ENCODE assay signal across 1 cellular context in the genomic region with DNA sequence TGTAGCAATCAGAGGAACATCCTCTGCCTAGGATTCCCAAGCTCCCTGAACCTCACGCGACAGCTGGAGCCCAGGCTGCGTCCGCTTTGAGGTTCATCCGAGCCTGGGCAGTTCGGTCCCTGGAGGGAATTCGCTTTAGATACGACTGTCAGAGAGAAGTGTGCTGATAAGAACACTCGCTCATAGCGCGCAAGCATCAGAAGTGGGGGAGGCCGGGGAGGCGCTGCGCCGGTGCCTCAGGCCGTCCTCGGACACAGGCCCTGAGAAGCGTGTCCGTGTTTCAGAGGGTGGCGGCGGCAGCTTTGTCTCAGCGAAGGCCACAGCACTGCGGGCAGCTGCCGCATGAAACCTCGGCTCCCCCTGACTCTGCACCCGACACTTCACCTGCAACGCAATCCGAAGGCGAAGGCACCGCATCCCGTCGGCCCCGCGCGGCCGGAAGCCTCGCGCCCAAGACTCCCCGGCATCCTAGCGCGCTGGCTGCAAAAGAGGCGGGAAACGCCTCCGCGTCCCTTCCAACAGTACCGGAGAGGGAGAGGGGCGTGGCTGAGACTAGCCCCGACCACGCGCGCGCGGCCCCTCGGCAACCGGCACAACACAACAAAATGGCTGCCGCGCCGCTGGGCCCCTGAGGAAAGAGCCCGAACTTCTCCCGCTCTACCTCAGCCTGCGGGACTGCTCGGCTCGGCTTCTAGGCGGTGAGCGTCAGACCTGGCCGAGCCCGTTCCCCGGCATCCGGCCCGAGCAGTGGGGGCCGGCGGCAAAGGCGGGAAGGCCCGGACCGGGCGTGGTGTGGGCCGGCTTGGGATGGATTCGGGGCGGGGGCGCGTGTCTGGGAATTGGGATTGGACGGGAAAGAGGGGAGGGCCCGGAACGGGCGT.
TF ChIP-seq lines count a peak whose summit lies in the region.

A gene with protein sequence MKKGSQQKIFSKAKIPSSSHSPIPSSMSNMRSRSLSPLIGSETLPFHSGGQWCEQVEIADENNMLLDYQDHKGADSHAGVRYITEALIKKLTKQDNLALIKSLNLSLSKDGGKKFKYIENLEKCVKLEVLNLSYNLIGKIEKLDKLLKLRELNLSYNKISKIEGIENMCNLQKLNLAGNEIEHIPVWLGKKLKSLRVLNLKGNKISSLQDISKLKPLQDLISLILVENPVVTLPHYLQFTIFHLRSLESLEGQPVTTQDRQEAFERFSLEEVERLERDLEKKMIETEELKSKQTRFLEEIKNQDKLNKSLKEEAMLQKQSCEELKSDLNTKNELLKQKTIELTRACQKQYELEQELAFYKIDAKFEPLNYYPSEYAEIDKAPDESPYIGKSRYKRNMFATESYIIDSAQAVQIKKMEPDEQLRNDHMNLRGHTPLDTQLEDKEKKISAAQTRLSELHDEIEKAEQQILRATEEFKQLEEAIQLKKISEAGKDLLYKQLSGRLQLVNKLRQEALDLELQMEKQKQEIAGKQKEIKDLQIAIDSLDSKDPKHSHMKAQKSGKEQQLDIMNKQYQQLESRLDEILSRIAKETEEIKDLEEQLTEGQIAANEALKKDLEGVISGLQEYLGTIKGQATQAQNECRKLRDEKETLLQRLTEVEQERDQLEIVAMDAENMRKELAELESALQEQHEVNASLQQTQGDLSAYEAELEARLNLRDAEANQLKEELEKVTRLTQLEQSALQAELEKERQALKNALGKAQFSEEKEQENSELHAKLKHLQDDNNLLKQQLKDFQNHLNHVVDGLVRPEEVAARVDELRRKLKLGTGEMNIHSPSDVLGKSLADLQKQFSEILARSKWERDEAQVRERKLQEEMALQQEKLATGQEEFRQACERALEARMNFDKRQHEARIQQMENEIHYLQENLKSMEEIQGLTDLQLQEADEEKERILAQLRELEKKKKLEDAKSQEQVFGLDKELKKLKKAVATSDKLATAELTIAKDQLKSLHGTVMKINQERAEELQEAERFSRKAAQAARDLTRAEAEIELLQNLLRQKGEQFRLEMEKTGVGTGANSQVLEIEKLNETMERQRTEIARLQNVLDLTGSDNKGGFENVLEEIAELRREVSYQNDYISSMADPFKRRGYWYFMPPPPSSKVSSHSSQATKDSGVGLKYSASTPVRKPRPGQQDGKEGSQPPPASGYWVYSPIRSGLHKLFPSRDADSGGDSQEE (N-terminal part only) (plus strand): TSS at position 586 of the 881 bp plus-strand sequence. CDS start 13,372 bp downstream, outside the sequence.

TF ChIP-seq in HepG2, 621 proteins besides CTCF, POLR2A, EP300 and RAD21 (continued from another document and continues in another):
- TF ChIP-seq, protein P1, sequence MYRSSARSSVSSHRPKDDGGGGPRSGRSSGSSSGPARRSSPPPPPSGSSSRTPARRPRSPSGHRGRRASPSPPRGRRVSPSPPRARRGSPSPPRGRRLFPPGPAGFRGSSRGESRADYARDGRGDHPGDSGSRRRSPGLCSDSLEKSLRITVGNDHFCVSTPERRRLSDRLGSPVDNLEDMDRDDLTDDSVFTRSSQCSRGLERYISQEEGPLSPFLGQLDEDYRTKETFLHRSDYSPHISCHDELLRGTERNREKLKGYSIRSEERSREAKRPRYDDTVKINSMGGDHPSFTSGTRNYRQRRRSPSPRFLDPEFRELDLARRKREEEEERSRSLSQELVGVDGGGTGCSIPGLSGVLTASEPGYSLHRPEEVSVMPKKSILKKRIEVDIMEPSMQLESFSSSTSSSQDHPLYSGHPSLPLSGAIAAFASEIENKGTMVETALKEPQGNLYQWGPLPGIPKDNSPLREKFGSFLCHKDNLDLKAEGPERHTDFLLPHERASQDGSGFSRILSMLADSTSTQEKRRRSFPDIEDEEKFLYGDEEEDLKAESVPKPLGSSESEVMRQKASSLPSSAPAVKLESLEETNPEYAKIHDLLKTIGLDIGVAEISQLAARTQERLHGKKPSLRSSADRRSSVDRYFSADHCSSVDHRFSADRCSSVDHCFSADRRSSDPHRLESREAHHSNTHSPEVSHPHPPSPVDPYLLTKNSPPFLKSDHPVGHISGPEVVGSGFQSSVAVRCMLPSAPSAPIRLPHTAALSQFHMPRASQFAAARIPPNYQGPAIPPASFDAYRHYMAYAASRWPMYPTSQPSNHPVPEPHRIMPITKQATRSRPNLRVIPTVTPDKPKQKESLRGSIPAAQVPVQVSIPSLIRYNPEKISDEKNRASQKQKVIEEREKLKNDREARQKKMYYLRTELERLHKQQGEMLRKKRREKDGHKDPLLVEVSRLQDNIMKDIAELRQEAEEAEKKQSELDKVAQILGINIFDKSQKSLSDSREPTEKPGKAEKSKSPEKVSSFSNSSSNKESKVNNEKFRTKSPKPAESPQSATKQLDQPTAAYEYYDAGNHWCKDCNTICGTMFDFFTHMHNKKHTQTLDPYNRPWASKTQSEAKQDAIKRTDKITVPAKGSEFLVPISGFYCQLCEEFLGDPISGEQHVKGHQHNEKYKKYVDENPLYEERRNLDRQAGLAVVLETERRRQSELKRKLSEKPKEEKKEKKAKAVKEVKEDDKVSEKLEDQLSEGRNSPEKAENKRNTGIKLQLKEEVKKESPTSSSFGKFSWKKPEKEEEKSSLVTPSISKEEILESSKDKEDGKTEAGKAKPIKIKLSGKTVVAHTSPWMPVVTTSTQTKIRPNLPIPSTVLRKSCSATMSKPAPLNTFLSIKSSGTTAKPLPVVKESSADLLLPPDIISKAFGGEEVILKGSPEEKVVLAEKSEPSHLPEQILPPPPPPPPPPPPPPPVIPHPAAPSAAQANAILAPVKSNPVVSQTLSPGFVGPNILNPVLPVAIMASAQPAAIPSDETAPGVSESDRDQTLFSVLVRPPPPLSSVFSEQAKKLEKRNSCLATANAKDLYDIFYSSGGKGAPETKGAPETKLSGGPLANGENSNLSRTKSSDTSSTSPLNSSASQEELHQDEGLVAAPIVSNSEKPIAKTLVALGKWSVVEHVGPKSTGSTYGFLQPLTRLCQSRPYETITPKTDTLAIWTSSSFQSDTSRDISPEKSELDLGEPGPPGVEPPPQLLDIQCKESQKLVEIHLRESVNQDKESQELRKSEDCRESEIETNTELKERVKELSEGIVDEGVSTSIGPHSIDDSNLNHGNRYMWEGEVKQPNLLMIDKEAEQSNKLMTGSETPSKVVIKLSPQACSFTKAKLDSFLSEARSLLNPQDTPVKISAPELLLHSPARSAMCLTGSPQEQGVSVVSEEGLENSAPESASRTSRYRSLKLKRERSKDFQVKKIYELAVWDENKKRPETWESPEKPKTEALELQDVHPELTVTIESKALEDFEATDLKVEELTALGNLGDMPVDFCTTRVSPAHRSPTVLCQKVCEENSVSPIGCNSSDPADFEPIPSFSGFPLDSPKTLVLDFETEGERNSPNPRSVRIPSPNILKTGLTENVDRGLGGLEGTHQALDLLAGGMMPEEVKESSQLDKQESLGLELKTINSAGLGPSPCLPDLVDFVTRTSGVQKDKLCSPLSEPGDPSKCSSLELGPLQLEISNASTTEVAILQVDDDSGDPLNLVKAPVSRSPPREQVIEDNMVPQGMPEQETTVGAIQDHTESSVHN (CRISPR knock-in tag; IDR thresholded peaks at IDR 0.05), result peak; percentile 73; the same call in 1 of the 2 replicates
- TF ChIP-seq MTF1 (CRISPR knock-in tag; IDR thresholded peaks at IDR 0.05) (peak; percentile 96), ZSCAN29 (CRISPR knock-in tag; conservative IDR thresholded peaks at IDR 0.05) (peak; percentile 65; the same call in 1 of the 2 replicates), ZNF501 (CRISPR knock-in tag; IDR thresholded peaks at IDR 0.05) (peak; percentile 97), ZNF782 (CRISPR knock-in tag; IDR thresholded peaks at IDR 0.05; ENCODE audit: borderline replicate concordance) (peak; percentile 56; the same call in 1 of the 2 replicates), SRSF9 (IDR thresholded peaks at IDR 0.05; ENCODE audit: borderline replicate concordance, insufficient read depth, low read depth, low read length, poor library complexity, severe bottlenecking) (no peak), KDM5B (CRISPR knock-in tag; IDR thresholded peaks at IDR 0.05; ENCODE audit: borderline replicate concordance) (peak; percentile 99), ZFAT (CRISPR knock-in tag; conservative IDR thresholded peaks at IDR 0.05) (peak; percentile 77; the same call in 1 of the 2 replicates), ZSCAN20 (CRISPR knock-in tag; IDR thresholded peaks at IDR 0.05; ENCODE audit: borderline replicate concordance) (no peak), NCOA2 (CRISPR knock-in tag; IDR thresholded peaks at IDR 0.05) (peak; percentile 63; the same call in 1 of the 2 replicates), ZNF562 (CRISPR knock-in tag; IDR thresholded peaks at IDR 0.05; ENCODE audit: borderline replicate concordance) (peak; percentile 55; the same call in 1 of the 2 replicates), ZC3H13 (CRISPR knock-in tag; IDR thresholded peaks at IDR 0.05) (peak; percentile 91), ZNF30 (CRISPR knock-in tag; IDR thresholded peaks at IDR 0.05) (no peak; the same call in none of the 2 replicates), ZNF878 (CRISPR knock-in tag; IDR thresholded peaks at IDR 0.05) (peak; percentile 83; the same call in 1 of the 2 replicates), FOXA3 (CRISPR knock-in tag; IDR thresholded peaks at IDR 0.05) (no peak; the same call in 1 of the 2 replicates), HNF4A (CRISPR knock-in tag; IDR thresholded peaks at IDR 0.05) (no peak), SMAD3 (CRISPR knock-in tag; IDR thresholded peaks at IDR 0.05) (peak; percentile 67; the same call in 1 of the 2 replicates), SMC3 (IDR thresholded peaks at IDR 0.05; ENCODE audit: low read length) (no peak), ATF1 (CRISPR knock-in tag; IDR thresholded peaks at IDR 0.05) (no peak), ZNF510 (CRISPR knock-in tag; IDR thresholded peaks at IDR 0.05; ENCODE audit: low read depth) (peak; percentile 66), ZNF3 (CRISPR knock-in tag; IDR thresholded peaks at IDR 0.05) (no peak), CAMTA2 (CRISPR knock-in tag; IDR thresholded peaks at IDR 0.05; ENCODE audit: borderline replicate concordance) (0 out of 2 replicates have a peak, but pooled peaks have one; percentile 36), ARNT2 (CRISPR knock-in tag; IDR thresholded peaks at IDR 0.05; ENCODE audit: low read depth) (peak; percentile 97), YEATS4 (CRISPR knock-in tag; IDR thresholded peaks at IDR 0.05; ENCODE audit: borderline replicate concordance) (peak; percentile 93), CCDC6 (CRISPR knock-in tag; IDR thresholded peaks at IDR 0.05) (peak; percentile 96), ADNP (CRISPR knock-in tag; IDR thresholded peaks at IDR 0.05) (0 out of 2 replicates have a peak, but pooled peaks have one; percentile 22), EZH2 (conservative IDR thresholded peaks at IDR 0.05; ENCODE audit: low read depth, low read length) (no peak), RFX1 (IDR thresholded peaks at IDR 0.05) (peak; percentile 49; the same call in 1 of the 2 replicates), NCOA1 (CRISPR knock-in tag; IDR thresholded peaks at IDR 0.05) (no peak), BRD4 (CRISPR knock-in tag; IDR thresholded peaks at IDR 0.05) (peak; percentile 93), RFXANK (CRISPR knock-in tag; IDR thresholded peaks at IDR 0.05) (no peak; the same call in 1 of the 2 replicates), ZNF556 (CRISPR knock-in tag; IDR thresholded peaks at IDR 0.05; ENCODE audit: borderline replicate concordance) (peak; percentile 87), MXI1 (IDR thresholded peaks at IDR 0.05; ENCODE audit: borderline replicate concordance, low read depth, low read length) (peak; percentile 90; the same call in 2 of the 3 replicates)
- TF ChIP-seq, protein P2, sequence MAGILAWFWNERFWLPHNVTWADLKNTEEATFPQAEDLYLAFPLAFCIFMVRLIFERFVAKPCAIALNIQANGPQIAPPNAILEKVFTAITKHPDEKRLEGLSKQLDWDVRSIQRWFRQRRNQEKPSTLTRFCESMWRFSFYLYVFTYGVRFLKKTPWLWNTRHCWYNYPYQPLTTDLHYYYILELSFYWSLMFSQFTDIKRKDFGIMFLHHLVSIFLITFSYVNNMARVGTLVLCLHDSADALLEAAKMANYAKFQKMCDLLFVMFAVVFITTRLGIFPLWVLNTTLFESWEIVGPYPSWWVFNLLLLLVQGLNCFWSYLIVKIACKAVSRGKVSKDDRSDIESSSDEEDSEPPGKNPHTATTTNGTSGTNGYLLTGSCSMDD (CRISPR knock-in tag; IDR thresholded peaks at IDR 0.05), result 0 out of 2 replicates have a peak, but pooled peaks have one; percentile 76
- TF ChIP-seq, protein P3, sequence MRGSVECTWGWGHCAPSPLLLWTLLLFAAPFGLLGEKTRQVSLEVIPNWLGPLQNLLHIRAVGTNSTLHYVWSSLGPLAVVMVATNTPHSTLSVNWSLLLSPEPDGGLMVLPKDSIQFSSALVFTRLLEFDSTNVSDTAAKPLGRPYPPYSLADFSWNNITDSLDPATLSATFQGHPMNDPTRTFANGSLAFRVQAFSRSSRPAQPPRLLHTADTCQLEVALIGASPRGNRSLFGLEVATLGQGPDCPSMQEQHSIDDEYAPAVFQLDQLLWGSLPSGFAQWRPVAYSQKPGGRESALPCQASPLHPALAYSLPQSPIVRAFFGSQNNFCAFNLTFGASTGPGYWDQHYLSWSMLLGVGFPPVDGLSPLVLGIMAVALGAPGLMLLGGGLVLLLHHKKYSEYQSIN (CRISPR knock-in tag; IDR thresholded peaks at IDR 0.05; ENCODE audit: borderline replicate concordance), result no peak
- TF ChIP-seq, protein P4, sequence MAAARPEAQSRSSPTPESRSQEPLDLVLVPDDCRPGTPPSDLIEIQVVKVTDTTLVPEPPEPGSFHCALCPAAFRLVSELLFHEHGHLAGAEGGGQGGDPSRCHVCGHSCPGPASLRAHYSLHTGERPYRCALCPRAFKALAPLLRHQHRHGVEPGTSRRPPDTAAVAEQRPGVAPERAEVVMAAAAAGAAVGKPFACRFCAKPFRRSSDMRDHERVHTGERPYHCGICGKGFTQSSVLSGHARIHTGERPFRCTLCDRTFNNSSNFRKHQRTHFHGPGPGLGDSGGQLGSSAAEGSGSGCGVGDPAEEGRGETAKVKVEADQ (CRISPR knock-in tag; IDR thresholded peaks at IDR 0.05; ENCODE audit: borderline replicate concordance), result peak; percentile 96
- TF ChIP-seq, protein P5, sequence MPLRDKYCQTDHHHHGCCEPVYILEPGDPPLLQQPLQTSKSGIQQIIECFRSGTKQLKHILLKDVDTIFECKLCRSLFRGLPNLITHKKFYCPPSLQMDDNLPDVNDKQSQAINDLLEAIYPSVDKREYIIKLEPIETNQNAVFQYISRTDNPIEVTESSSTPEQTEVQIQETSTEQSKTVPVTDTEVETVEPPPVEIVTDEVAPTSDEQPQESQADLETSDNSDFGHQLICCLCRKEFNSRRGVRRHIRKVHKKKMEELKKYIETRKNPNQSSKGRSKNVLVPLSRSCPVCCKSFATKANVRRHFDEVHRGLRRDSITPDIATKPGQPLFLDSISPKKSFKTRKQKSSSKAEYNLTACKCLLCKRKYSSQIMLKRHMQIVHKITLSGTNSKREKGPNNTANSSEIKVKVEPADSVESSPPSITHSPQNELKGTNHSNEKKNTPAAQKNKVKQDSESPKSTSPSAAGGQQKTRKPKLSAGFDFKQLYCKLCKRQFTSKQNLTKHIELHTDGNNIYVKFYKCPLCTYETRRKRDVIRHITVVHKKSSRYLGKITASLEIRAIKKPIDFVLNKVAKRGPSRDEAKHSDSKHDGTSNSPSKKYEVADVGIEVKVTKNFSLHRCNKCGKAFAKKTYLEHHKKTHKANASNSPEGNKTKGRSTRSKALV (CRISPR knock-in tag; IDR thresholded peaks at IDR 0.05), result peak; percentile 90
